9 cellular contexts compared by ENCODE assay signal in the genomic region with DNA sequence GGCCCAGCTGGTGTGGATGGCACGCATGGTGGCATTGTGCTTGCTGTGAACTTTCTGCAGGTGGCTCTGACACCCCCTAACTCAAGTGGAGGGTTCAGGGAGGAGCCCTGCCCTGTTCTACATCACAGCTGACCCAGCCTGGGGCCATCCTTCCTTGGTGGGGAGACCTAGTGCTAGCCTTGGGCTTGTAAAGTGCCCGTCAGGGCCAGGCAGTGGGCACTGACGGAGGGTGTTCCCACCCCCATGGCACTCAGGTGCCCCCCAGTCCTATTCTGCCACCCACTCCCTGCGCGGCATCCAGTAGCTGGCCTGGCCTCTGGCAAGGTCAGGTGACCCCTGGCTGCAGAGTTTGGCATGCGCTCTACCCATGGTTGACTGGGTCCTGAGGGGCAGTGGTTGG. TPM values are rescaled to one million over a fixed set of nuclear protein-coding genes. Genes with fewer than 3 reads are reported as not detected.
A peak's percentile ranks its signal among the peaks of the same experiment; 100 is the strongest.
DNase-seq lines count a peak whose midpoint lies in the region; ATAC-seq, FAIRE-seq and TF ChIP-seq lines count a peak whose summit lies in the region.
"Not testable (repeated sequence)": the region's sequence is repeated elsewhere in the genome, so short reads cannot be mapped to it uniquely, and the experiment has no call there.
"Had no signal": no experiment of that assay in that cellular context is flagged by ENCODE, and none has a peak within 500 bp of the region (broad histone marks: within the 10 kb centered on the region; RNA-seq: fewer than 3 reads in every experiment).

No MANE protein-coding gene starts in this region.

- H3K36me3 Mint-ChIP-seq in activated CD8-positive, alpha-beta memory T cell treated with anti-CD3 and anti-CD28 coated beads, Interleukin-2, amount 10 ng/mL, durations not matched to agents 7 days and 5 days; chondrocyte (ENCODE audit: low read depth); naive thymus-derived CD4-positive, alpha-beta T cell: not testable (repeated sequence)

- H3K9ac ChIP-seq in BLaER1, result not testable (repeated sequence)

- FAIRE-seq in pancreas (lab: Jason Lieb, UNC), result not testable (repeated sequence)

- peak; percentile 14 for DNase-seq in activated CD8-positive, alpha-beta memory T cell treated with anti-CD3 and anti-CD28 coated beads, Interleukin-2, amount 10 ng/mL, durations not matched to agents 7 days and 5 days
- peak; percentile 37 for DNase-seq in chondrocyte (ENCODE audit: low spot score)
- DNase-seq in cardiac muscle cell (ENCODE audit: low read depth in 1 of 2, low spot score in 1 of 2); naive thymus-derived CD4-positive, alpha-beta T cell: not testable (repeated sequence)
- peak; percentile 40 for DNase-seq in left lobe of liver (ENCODE audit: low spot score)
- DNase-seq in pancreas, result peak in 5 of 6 donors; percentile 5 to 37 (median 30)
- peak; percentile 2 for DNase-seq in sigmoid colon

- H3K4me1 ChIP-seq in BLaER1, result peaks cover 44% of the 10 kb centered on the region
- H3K4me1 ChIP-seq in cardiac muscle cell (ENCODE audit: low read depth); naive thymus-derived CD4-positive, alpha-beta T cell (ENCODE audit: control insufficient read depth in 2 of 2, insufficient read depth in 2 of 2, low read length in 2 of 2); pancreas; sigmoid colon: not testable (repeated sequence)

- POLR2A ChIA-PET in naive thymus-derived CD4-positive, alpha-beta T cell (lab: Charles Lee), result not testable (repeated sequence)

- TF ChIP-seq EP300 in sigmoid colon (IDR thresholded peaks at IDR 0.05), result not testable (repeated sequence)

- H3K4me1 Mint-ChIP-seq in activated CD8-positive, alpha-beta memory T cell treated with anti-CD3 and anti-CD28 coated beads, Interleukin-2, amount 10 ng/mL, durations not matched to agents 7 days and 5 days; chondrocyte (ENCODE audit: low read depth); naive thymus-derived CD4-positive, alpha-beta T cell: not testable (repeated sequence)

- not testable (repeated sequence) for H3K9me3 Mint-ChIP-seq in activated CD8-positive, alpha-beta memory T cell treated with anti-CD3 and anti-CD28 coated beads, Interleukin-2, amount 10 ng/mL, durations not matched to agents 7 days and 5 days (ENCODE audit: low read depth); chondrocyte (ENCODE audit: low read depth); naive thymus-derived CD4-positive, alpha-beta T cell

- H3K27ac ChIP-seq in BLaER1; naive thymus-derived CD4-positive, alpha-beta T cell (ENCODE audit: low read depth, low read length); pancreas; sigmoid colon: not testable (repeated sequence)
- peak overlapping the region; percentile 31 for H3K27ac ChIP-seq in cardiac muscle cell

- intact Hi-C loops in naive thymus-derived CD4-positive, alpha-beta T cell (cut with micrococcal nuclease); pancreas (cut with DNase I); sigmoid colon (cut with DNase I): not testable (repeated sequence)

- not testable (repeated sequence) for H3K27ac Mint-ChIP-seq in activated CD8-positive, alpha-beta memory T cell treated with anti-CD3 and anti-CD28 coated beads, Interleukin-2, amount 10 ng/mL, durations not matched to agents 7 days and 5 days; chondrocyte (ENCODE audit: unreplicated experiment); naive thymus-derived CD4-positive, alpha-beta T cell

- not testable (repeated sequence) for H3K27me3 Mint-ChIP-seq in activated CD8-positive, alpha-beta memory T cell treated with anti-CD3 and anti-CD28 coated beads, Interleukin-2, amount 10 ng/mL, durations not matched to agents 7 days and 5 days; chondrocyte (ENCODE audit: low read depth); naive thymus-derived CD4-positive, alpha-beta T cell

- H3K36me3 ChIP-seq in BLaER1 (peaks cover 33% of the 10 kb centered on the region), pancreas (peaks cover 0 to 11% (median 4%) of the 10 kb centered on the region in 3 donors), sigmoid colon (peaks cover 11 to 23% (median 14%) of the 10 kb centered on the region in 4 donors)
- not testable (repeated sequence) for H3K36me3 ChIP-seq in cardiac muscle cell
- peaks cover 0 to 34% (median 7%) of the 10 kb centered on the region in 3 experiments for H3K36me3 ChIP-seq in naive thymus-derived CD4-positive, alpha-beta T cell (ENCODE audit: control insufficient read depth in 2 of 3, insufficient read depth in 3 of 3, low read length in 3 of 3)

- H3K27me3 ChIP-seq in BLaER1; cardiac muscle cell; naive thymus-derived CD4-positive, alpha-beta T cell (ENCODE audit: control insufficient read depth in 2 of 2, insufficient read depth in 2 of 2, low read length in 2 of 2); pancreas; sigmoid colon: not testable (repeated sequence)

- not testable (repeated sequence) for H3K9me3 ChIP-seq in BLaER1; cardiac muscle cell (ENCODE audit: low read depth); naive thymus-derived CD4-positive, alpha-beta T cell (ENCODE audit: control insufficient read depth in 2 of 3, low read length in 3 of 3); pancreas; sigmoid colon

- CTCF ChIA-PET in activated CD8-positive, alpha-beta memory T cell treated with anti-CD3 and anti-CD28 coated beads, Interleukin-2, amount 10 ng/mL, durations not matched to agents 7 days and 5 days (lab: Charles Lee); naive thymus-derived CD4-positive, alpha-beta T cell (lab: Charles Lee): not testable (repeated sequence)

- peaks cover 30% of the 10 kb centered on the region for H4K20me1 ChIP-seq in BLaER1

- H3K4me3 ChIP-seq in BLaER1; cardiac muscle cell; naive thymus-derived CD4-positive, alpha-beta T cell (ENCODE audit: low read length); pancreas; sigmoid colon: not testable (repeated sequence)

- H3K4me2 ChIP-seq in BLaER1, result peak overlapping the region; percentile 39; the same call in 1 of the 2 replicates

- not testable (repeated sequence) for TF ChIP-seq POLR2A in sigmoid colon (IDR thresholded peaks at IDR 0.05)

- WGBS in pancreas, 2 donors, result 85 to 94% methylated on average over 2 to 4 of the region's 6 CpGs
- WGBS in sigmoid colon, 2 donors, result 87 to 96% methylated on average over 4 of the region's 6 CpGs

- not testable (repeated sequence) for H3K4me3 Mint-ChIP-seq in activated CD8-positive, alpha-beta memory T cell treated with anti-CD3 and anti-CD28 coated beads, Interleukin-2, amount 10 ng/mL, durations not matched to agents 7 days and 5 days; chondrocyte (ENCODE audit: unreplicated experiment); naive thymus-derived CD4-positive, alpha-beta T cell

- TF ChIP-seq CTCF in chondrocyte (IDR thresholded peaks at IDR 0.05); cardiac muscle cell (IDR thresholded peaks at IDR 0.05; ENCODE audit: low read depth, low read length); pancreas (IDR thresholded peaks at IDR 0.05); sigmoid colon (IDR thresholded peaks at IDR 0.05): not testable (repeated sequence)

- ATAC-seq in activated CD8-positive, alpha-beta memory T cell treated with anti-CD3 and anti-CD28 coated beads, Interleukin-2, amount 10 ng/mL, durations not matched to agents 7 days and 5 days; left lobe of liver; pancreas: not testable (repeated sequence)
- peak; percentile 6 for ATAC-seq in naive thymus-derived CD4-positive, alpha-beta T cell

RNA-seq across cellular contexts. Expression of gene HIC2, which starts 24.0 kb away (rescaled TPM):
- total RNA-seq in activated CD8-positive, alpha-beta memory T cell treated with anti-CD3 and anti-CD28 coated beads, Interleukin-2, amount 10 ng/mL, durations not matched to agents 7 days and 5 days, result 1 to 10 TPM; 4.2 to 4.4 TPM
- total RNA-seq in chondrocyte (4.3 to 4.9 TPM (median 4.5 TPM) in 3 replicates), cardiac muscle cell (23.5 and 34.5 TPM in 2 replicates), left lobe of liver (2.1 TPM), pancreas (1 to 10 TPM; 1.8 to 2.7 (median 2.2) TPM), sigmoid colon (1 to 10 TPM; 2.1 to 4.2 (median 2.7) TPM)
- polyA plus RNA-seq in cardiac muscle cell (9.4 and 15.8 TPM in 2 replicates), pancreas (1 to 10 TPM; 1.5 to 1.9 TPM), sigmoid colon (1 to 10 TPM; 1.2 to 3.5 (median 1.4) TPM)
- total RNA-seq in naive thymus-derived CD4-positive, alpha-beta T cell, result 10 to 100 TPM in 4 of 5 experiments, 1 to 10 TPM in 1; 4.5 to 13.8 (median 11.4) TPM
- polyA plus RNA-seq in naive thymus-derived CD4-positive, alpha-beta T cell, result 1 to 10 TPM in 1 of 2 donors, under 1 TPM in 1; 0.44 to 1.2 TPM

RNA-seq across cellular contexts. Expression of gene TMEM191C, which starts 26.0 kb away (rescaled TPM):
- 1 to 10 TPM in 1 of 2 experiments, under 1 TPM in 1; 0.99 to 1.1 TPM for total RNA-seq in activated CD8-positive, alpha-beta memory T cell treated with anti-CD3 and anti-CD28 coated beads, Interleukin-2, amount 10 ng/mL, durations not matched to agents 7 days and 5 days
- total RNA-seq in chondrocyte, result 0.49 to 1.7 TPM (median 1.5 TPM) in 3 replicates
- total RNA-seq in cardiac muscle cell, result 13.4 and 13.8 TPM in 2 replicates
- polyA plus RNA-seq in cardiac muscle cell, result 11.3 and 11.8 TPM in 2 replicates
- 0.78 TPM for total RNA-seq in left lobe of liver
- 1 to 10 TPM; 1.3 to 7.3 (median 3.7) TPM for total RNA-seq in naive thymus-derived CD4-positive, alpha-beta T cell
- polyA plus RNA-seq in naive thymus-derived CD4-positive, alpha-beta T cell, result 1 to 10 TPM in 1 of 2 donors, under 1 TPM in 1; 0.51 to 2.3 TPM
- under 1 TPM in 5 of 6 donors, not detected in 1; 0.20 to 0.55 (median 0.51) TPM for total RNA-seq in pancreas
- 1 to 10 TPM in 1 of 2 donors, under 1 TPM in 1; 0.68 to 1.8 TPM for polyA plus RNA-seq in pancreas
- total RNA-seq in sigmoid colon, result 1 to 10 TPM in 1 of 4 donors, under 1 TPM in 3; 0.27 to 6.3 (median 0.77) TPM
- 10 to 100 TPM in 1 of 3 donors, 1 to 10 TPM in 2; 2.0 to 10.2 (median 5.3) TPM for polyA plus RNA-seq in sigmoid colon

RNA-seq across cellular contexts. Expression of gene RIMBP3B, which starts 57.6 kb away (rescaled TPM):
- under 1 TPM; 0.05 to 0.09 TPM for total RNA-seq in activated CD8-positive, alpha-beta memory T cell treated with anti-CD3 and anti-CD28 coated beads, Interleukin-2, amount 10 ng/mL, durations not matched to agents 7 days and 5 days
- total RNA-seq in chondrocyte, result 0.15 to 0.67 TPM (median 0.27 TPM) in 3 replicates
- 1.7 and 1.9 TPM in 2 replicates for total RNA-seq in cardiac muscle cell
- polyA plus RNA-seq in cardiac muscle cell, result 0.24 and 0.34 TPM in 2 replicates
- 0.08 TPM for total RNA-seq in left lobe of liver
- total RNA-seq in naive thymus-derived CD4-positive, alpha-beta T cell, result 1 to 10 TPM in 2 of 5 experiments, under 1 TPM in 2, not detected in 1; 0.31 to 4.1 (median 1.8) TPM
- 1 to 10 TPM in 1 of 2 donors, under 1 TPM in 1; 0.96 to 1.3 TPM for polyA plus RNA-seq in naive thymus-derived CD4-positive, alpha-beta T cell
- under 1 TPM in 2 of 6 donors, not detected in 4; 0.14 to 0.22 TPM for total RNA-seq in pancreas
- under 1 TPM in 1 of 2 donors, not detected in 1; 0.05 TPM for polyA plus RNA-seq in pancreas
- total RNA-seq in sigmoid colon, result not detected
- polyA plus RNA-seq in sigmoid colon, result under 1 TPM in 1 of 3 donors, not detected in 2; 0.25 TPM
- total RNA-seq: Caco-2 had no signal
